14 cellular contexts compared by ENCODE assay signal in genomic region chr4:131603705-131604104, GRCh38.
DNase-seq lines count a peak whose midpoint lies in the region; ATAC-seq, FAIRE-seq and TF ChIP-seq lines count a peak whose summit lies in the region.
"Had no signal": no experiment of that assay in that cellular context is flagged by ENCODE, and none has a peak within 500 bp of the region (broad histone marks: within the 10 kb centered on the region; RNA-seq: fewer than 3 reads in every experiment).

No MANE protein-coding gene starts in this region.

- no peaks in the 10 kb centered on the region for H3K9me2 ChIP-seq in HCT116 (ENCODE audit: insufficient read depth)
- H3K9me2 ChIP-seq in Karpas-422 (replicated peaks; ENCODE audit: insufficient read depth, low read length) = no peaks in the 10 kb centered on the region

- H2AFZ ChIP-seq in HCT116 (ENCODE audit: low read depth, low read length, poor library complexity, severe bottlenecking) = peak overlapping the region; percentile 22
- H2AFZ ChIP-seq in Karpas-422 (ENCODE audit: low read length) = 0 out of 2 replicates have a peak overlapping the region, but pooled peaks have one; percentile 20
- H2AFZ ChIP-seq in keratinocyte (ENCODE audit: control insufficient read depth, low read length) = peak overlapping the region; percentile 45
- H2AFZ ChIP-seq: GM23248 had no signal

- H3K4me1 ChIP-seq in HCT116 (ENCODE audit: control insufficient read depth in 1 of 2, insufficient read depth in 2 of 2, low read length in 2 of 2) (no peaks in the 10 kb centered on the region), Karpas-422 (ENCODE audit: low read length) (no peaks in the 10 kb centered on the region), keratinocyte (ENCODE audit: control insufficient read depth, extremely low read depth, insufficient read depth, low read length) (peaks cover 7% of the 10 kb centered on the region), pancreas (no peaks in the 10 kb centered on the region)
- H3K4me1 ChIP-seq: BLaER1 treated with 17β-estradiol and CSF1 and Interleukin-3, amounts not matched to agents 10 nM and 100 nM; HAP-1 had no signal

- ATAC-seq in HCT116 (no peak), pancreas (no peak), HG03457 (IDR thresholded peaks at IDR 0.05; ENCODE audit: unreplicated experiment) (no peak)
- ATAC-seq: CD8-positive, alpha-beta T cell; HepG2 had no signal

- POLR2A ChIA-PET in HCT116 (lab: Charles Lee) = no interaction called here

- CTCF ChIA-PET in HCT116 (lab: Charles Lee) = no interaction called here

- dilution Hi-C loops in keratinocyte (cut with MboI; ENCODE audit: extremely low pct_ligation_motif_present, low sequenced_read_pairs) = no loop called here

- TF ChIP-seq CTCF in HCT116 (IDR thresholded peaks at IDR 0.05 in 2 of 3, conservative IDR thresholded peaks at IDR 0.05 in 1 of 3; ENCODE audit: borderline replicate concordance in 1 of 3, insufficient read depth in 1 of 3, low read depth in 2 of 3, low read length in 2 of 3) = no peak
- TF ChIP-seq CTCF in bronchial epithelial cell (IDR thresholded peaks at IDR 0.05; ENCODE audit: insufficient read depth, low read length, severe bottlenecking) = no peak
- TF ChIP-seq CTCF in keratinocyte (optimal IDR thresholded peaks at IDR 0.05 in 1 of 3, IDR thresholded peaks at IDR 0.05 in 1 of 3, conservative IDR thresholded peaks at IDR 0.05 in 1 of 3; ENCODE audit: extremely low read depth in 1 of 3, insufficient read depth in 2 of 3, low read length in 3 of 3) = no peak
- TF ChIP-seq CTCF in pancreas (IDR thresholded peaks at IDR 0.05) = no peak

- H3K4me3 ChIP-seq in HCT116 (replicated peaks in 1 of 2; ENCODE audit: low read depth in 1 of 2, low read length in 2 of 2) (no peak overlapping the region), Karpas-422 (ENCODE audit: low read length) (no peak overlapping the region), bronchial epithelial cell (ENCODE audit: low read depth, low read length) (no peak overlapping the region), keratinocyte (ENCODE audit: control insufficient read depth in 2 of 3, extremely low read depth in 1 of 3, insufficient read depth in 2 of 3, low read depth in 1 of 3, low read length in 3 of 3) (no peak overlapping the region), pancreas (no peak overlapping the region)
- H3K4me3 ChIP-seq: BLaER1 treated with 17β-estradiol and CSF1 and Interleukin-3, amounts not matched to agents 10 nM and 100 nM; GM23248; HAP-1 had no signal

- no TSS peak for BruUV-seq in HCT116 (replicated peaks; lab: Mats Ljungman, UMichigan)

- no peak overlapping the region for H3K9ac ChIP-seq in HCT116 (ENCODE audit: low read length)
- H3K9ac ChIP-seq in Karpas-422 (ENCODE audit: low read length) = no peak overlapping the region
- peak overlapping the region; percentile 6 for H3K9ac ChIP-seq in keratinocyte (ENCODE audit: control insufficient read depth, extremely low read depth, insufficient read depth, low read length)
- H3K9ac ChIP-seq: BLaER1 treated with 17β-estradiol and CSF1 and Interleukin-3, amounts not matched to agents 10 nM and 100 nM; GM23248 had no signal

- H3K36me3 ChIP-seq in HCT116 (ENCODE audit: control insufficient read depth in 1 of 2, insufficient read depth in 2 of 2, low read length in 2 of 2) (no peaks in the 10 kb centered on the region), Karpas-422 (ENCODE audit: insufficient read depth, low read length) (no peaks in the 10 kb centered on the region), bronchial epithelial cell (ENCODE audit: control insufficient read depth, insufficient read depth, low read length) (no peaks in the 10 kb centered on the region), keratinocyte (ENCODE audit: control insufficient read depth in 2 of 2, extremely low read depth in 1 of 2, insufficient read depth in 2 of 2, low read length in 2 of 2) (no peaks in the 10 kb centered on the region), pancreas (no peaks in the 10 kb centered on the region)
- H3K36me3 ChIP-seq: BLaER1 treated with 17β-estradiol and CSF1 and Interleukin-3, amounts not matched to agents 10 nM and 100 nM; HAP-1 had no signal

- FAIRE-seq in bronchial epithelial cell (lab: Jason Lieb, UNC) (no peak), keratinocyte (lab: Jason Lieb, UNC) (peak; percentile 46), pancreas (lab: Jason Lieb, UNC) (no peak)
- FAIRE-seq: G401.6, GM12891, HepG2 had no signal

- no peak overlapping the region for H3K4me2 ChIP-seq in HCT116 (ENCODE audit: low read length)
- H3K4me2 ChIP-seq in Karpas-422 (ENCODE audit: low read depth, low read length, poor library complexity, severe bottlenecking) = no peak overlapping the region
- H3K4me2 ChIP-seq in keratinocyte (ENCODE audit: control insufficient read depth, extremely low read depth, insufficient read depth, low read depth, low read length) = peak overlapping the region; percentile 35
- H3K4me2 ChIP-seq: BLaER1 treated with 17β-estradiol and CSF1 and Interleukin-3, amounts not matched to agents 10 nM and 100 nM had no signal

- H4K20me1 ChIP-seq in HCT116 (ENCODE audit: insufficient read depth) = no peaks in the 10 kb centered on the region
- H4K20me1 ChIP-seq in Karpas-422 (ENCODE audit: insufficient read depth, low read depth, low read length) = no peaks in the 10 kb centered on the region
- H4K20me1 ChIP-seq in keratinocyte (ENCODE audit: control insufficient read depth, extremely low read depth, insufficient read depth, low read length) = no peaks in the 10 kb centered on the region
- H4K20me1 ChIP-seq: BLaER1 treated with 17β-estradiol and CSF1 and Interleukin-3, amounts not matched to agents 10 nM and 100 nM had no signal

- H3K9me3 ChIP-seq in HCT116 (ENCODE audit: control insufficient read depth in 1 of 2, insufficient read depth in 1 of 2, low read depth in 1 of 2, low read length in 2 of 2) (no peaks in the 10 kb centered on the region), Karpas-422 (ENCODE audit: low read length) (peaks cover 20% of the 10 kb centered on the region), keratinocyte (ENCODE audit: control insufficient read depth, low read depth, low read length) (no peaks in the 10 kb centered on the region), pancreas (no peaks in the 10 kb centered on the region)
- H3K9me3 ChIP-seq: BLaER1 treated with 17β-estradiol and CSF1 and Interleukin-3, amounts not matched to agents 10 nM and 100 nM; HAP-1 had no signal

- DNase-seq in HCT116 (ENCODE audit: low read depth, low spot score) = no peak
- no peak for DNase-seq in Karpas-422
- DNase-seq in bronchial epithelial cell (ENCODE audit: low read depth) = peak; percentile 85
- peak; percentile 15 for DNase-seq in keratinocyte (ENCODE audit: low read depth, low spot score)
- DNase-seq in pancreas = no peak
- DNase-seq: Calu3; CD8-positive, alpha-beta T cell; GM23248 had no signal

- 0 to 24% methylated on average over 1 of the region's 1 CpG for WGBS in pancreas, 2 donors

- intact Hi-C loops in HCT116 (cut with micrococcal nuclease) (no loop called here), pancreas (cut with DNase I) (no loop called here)

- H3K79me2 ChIP-seq in HCT116 (ENCODE audit: insufficient read depth, low read length) = no peaks in the 10 kb centered on the region
- H3K79me2 ChIP-seq in Karpas-422 (ENCODE audit: low read length) = no peaks in the 10 kb centered on the region
- H3K79me2 ChIP-seq in keratinocyte (ENCODE audit: control insufficient read depth, insufficient read depth, low read length) = no peaks in the 10 kb centered on the region

- no peak for TF ChIP-seq POLR2A in HCT116 (IDR thresholded peaks at IDR 0.05; ENCODE audit: borderline replicate concordance, extremely low read depth, insufficient read depth, insufficient read length)

- H3K27me3 ChIP-seq in HCT116 (ENCODE audit: insufficient read depth, low read length) (no peaks in the 10 kb centered on the region), Karpas-422 (ENCODE audit: low read length) (no peaks in the 10 kb centered on the region), bronchial epithelial cell (ENCODE audit: control insufficient read depth, insufficient read depth, low read length) (no peaks in the 10 kb centered on the region), keratinocyte (ENCODE audit: control insufficient read depth, extremely low read depth, insufficient read depth, low read length) (no peaks in the 10 kb centered on the region), pancreas (no peaks in the 10 kb centered on the region)
- H3K27me3 ChIP-seq: BLaER1 treated with 17β-estradiol and CSF1 and Interleukin-3, amounts not matched to agents 10 nM and 100 nM had no signal

- TF ChIP-seq RAD21 in HCT116 (IDR thresholded peaks at IDR 0.05; ENCODE audit: low read depth) = no peak

- H3K27ac ChIP-seq in HCT116 (ENCODE audit: low read depth, low read length) (no peak overlapping the region), Karpas-422 (ENCODE audit: low read length) (no peak overlapping the region), keratinocyte (ENCODE audit: control insufficient read depth, insufficient read depth, low read length) (peak overlapping the region; percentile 29), pancreas (no peak overlapping the region)
- H3K27ac ChIP-seq: BLaER1 treated with 17β-estradiol and CSF1 and Interleukin-3, amounts not matched to agents 10 nM and 100 nM; GM23248 had no signal

- RAD21 ChIA-PET in HCT116 (lab: Charles Lee; ENCODE audit: low non-redundant PET in 1 of 2, low total read pairs in 2 of 2, uncharacterized antibody in 2 of 2, unreplicated experiment in 2 of 2) = no interaction called here

- H3K9me1 ChIP-seq in keratinocyte (ENCODE audit: control insufficient read depth, extremely low read depth, insufficient read depth, low read length) = no peaks in the 10 kb centered on the region

TF ChIP-seq in HCT116, 20 proteins besides CTCF, POLR2A, EP300 and RAD21 (continues in another document):
- no peak for TF ChIP-seq ELF1 (IDR thresholded peaks at IDR 0.05; ENCODE audit: borderline replicate concordance, low read depth)
- no peak for TF ChIP-seq EZH2 (IDR thresholded peaks at IDR 0.05)
- no peak for TF ChIP-seq ATF3 (IDR thresholded peaks at IDR 0.05)
- no peak for TF ChIP-seq ZNF274 (IDR thresholded peaks at IDR 0.05; ENCODE audit: low read depth, low read length)

Comparison
In these comparisons a context has a peak if more than half of its experiments do, and no peak if none do; other contexts are left out.
1. DNase-seq: peak in bronchial epithelial cell (single experiment) and keratinocyte (single experiment); none in HCT116 (single experiment), Karpas-422 (single experiment) and pancreas (0 of 6).
2. Peak in every context shown above with its lines, with median percentiles within 50 percentile points of each other: H2AFZ ChIP-seq.